ENCODE assay signal across 9 cellular contexts in genomic region chr10:6211341-6212265, GRCh38. TPM values are rescaled to one million over a fixed set of nuclear protein-coding genes. Genes with fewer than 3 reads are reported as not detected.
DNase-seq lines count a peak whose midpoint lies in the region; ATAC-seq and TF ChIP-seq lines count a peak whose summit lies in the region.
"Had no signal": no experiment of that assay in that cellular context is flagged by ENCODE, and none has a peak within 500 bp of the region (broad histone marks: within the 10 kb centered on the region; RNA-seq: fewer than 3 reads in every experiment).

No MANE protein-coding gene starts in this region.

- H3K9me3 ChIP-seq in fibroblast of lung (ENCODE audit: control insufficient read depth, insufficient read depth, low read depth, low read length) (no peaks in the 10 kb centered on the region), upper lobe of left lung (no peaks in the 10 kb centered on the region)

- POLR2A ChIA-PET in GM10248 (lab: Yijun Ruan, JAX) = interaction anchor here (0.8 kb wide), 1 partner anchor 9 kb away, joined by 3 read pairs; the partner anchor contains the start of gene PFKFB3

- no peak for TF ChIP-seq CTCF in fibroblast of lung (conservative IDR thresholded peaks at IDR 0.05 in 1 of 2, IDR thresholded peaks at IDR 0.05 in 1 of 2; ENCODE audit: low read depth in 1 of 2, low read length in 2 of 2)
- no peak for TF ChIP-seq CTCF in upper lobe of left lung (IDR thresholded peaks at IDR 0.05)
- TF ChIP-seq CTCF in GM10248 (IDR thresholded peaks at IDR 0.05; ENCODE audit: control extremely low read depth, extremely low read depth, low read depth, missing control alignments) = no peak

- no peak for TF ChIP-seq POLR2A in upper lobe of left lung (IDR thresholded peaks at IDR 0.05)

- peak overlapping the region; percentile 20 for H3K9ac ChIP-seq in fibroblast of lung (ENCODE audit: insufficient read depth, low read length)

- in situ Hi-C loops in ACHN (cut with HindIII; ENCODE audit: low pct_ligation_motif_present, low pct_unique_long_range_greater_than_20kb, low sequenced_read_pairs) = no loop called here

- no peak for TF ChIP-seq EP300 in upper lobe of left lung (IDR thresholded peaks at IDR 0.05)

- H3K4me3 ChIP-seq in fibroblast of lung (replicated peaks in 1 of 4; ENCODE audit: control extremely low read depth in 1 of 4, insufficient read depth in 1 of 4, low read depth in 3 of 4, low read length in 4 of 4) (peak overlapping the region in 1 of 4 experiments; percentile 14), upper lobe of left lung (no peak overlapping the region)

- H3K27me3 ChIP-seq in fibroblast of lung (ENCODE audit: control insufficient read depth, insufficient read depth, low read length) (no peaks in the 10 kb centered on the region), upper lobe of left lung (no peaks in the 10 kb centered on the region)

- H3K4me2 ChIP-seq in fibroblast of lung (ENCODE audit: extremely low read depth, insufficient read depth, low read length) = no peak overlapping the region

- CTCF ChIA-PET in GM10248 (lab: Yijun Ruan, JAX) = interaction anchor here (1.0 to 3.7 kb wide), 3 partner anchors 9 to 191 kb away, joined by 3 to 13 read pairs (median 6); partner anchors contain the start of gene PFKFB3

- H3K27ac ChIP-seq in fibroblast of lung (ENCODE audit: insufficient read depth, low read length) = peak overlapping the region; percentile 56
- peak overlapping the region; percentile 12 to 72 (median 40) for H3K27ac ChIP-seq in upper lobe of left lung
- H3K27ac ChIP-seq: 22Rv1 had no signal

- no peaks in the 10 kb centered on the region for H4K20me1 ChIP-seq in fibroblast of lung (ENCODE audit: control insufficient read depth, extremely low read depth, insufficient read depth, low read length)

- peak in 1 of 2 donors; percentile 71 for ATAC-seq in upper lobe of left lung (ENCODE audit: low FRiP score in 2 of 2)
- ATAC-seq in GM18498 (IDR thresholded peaks at IDR 0.05; ENCODE audit: unreplicated experiment) = no peak

- H2AFZ ChIP-seq in fibroblast of lung (ENCODE audit: low read length) = no peak overlapping the region

- WGBS in upper lobe of left lung, 2 donors = 75 to 87% methylated on average over 17 to 23 of the region's 24 CpGs

- DNase-seq in NCI-H2227 (lab: John Stamatoyannopoulos, UW; ENCODE audit: unreplicated experiment) = peak; percentile 9
- no peak for DNase-seq in NCI-H2227 treated with DMSO at 0.1 percent for 48 hours (lab: John Stamatoyannopoulos, UW)
- DNase-seq in fibroblast of lung (ENCODE audit: low read depth in 2 of 2) = peak; percentile 64 to 65
- DNase-seq in middle frontal gyrus (ENCODE audit: extremely low spot score, low spot score) = peak; percentile 49
- peak in 1 of 2 donors; percentile 85 for DNase-seq in upper lobe of left lung
- DNase-seq in GM10248 (ENCODE audit: extremely low spot score) = no peak
- no peak for DNase-seq in ACHN

- H3K79me2 ChIP-seq in fibroblast of lung (ENCODE audit: control insufficient read depth, insufficient read depth, low read length) = peaks cover 35% of the 10 kb centered on the region

- H3K36me3 ChIP-seq in fibroblast of lung (ENCODE audit: control insufficient read depth, insufficient read depth, low read length) (peaks cover 18% of the 10 kb centered on the region), upper lobe of left lung (peaks cover 32 to 38% (median 35%) of the 10 kb centered on the region in 4 donors)

- peaks cover 8% of the 10 kb centered on the region for H3K4me1 ChIP-seq in fibroblast of lung (ENCODE audit: control insufficient read depth, extremely low read depth, insufficient read depth, low read length)
- peaks cover 9 to 30% (median 13%) of the 10 kb centered on the region in 4 donors for H3K4me1 ChIP-seq in upper lobe of left lung

RNA-seq across cellular contexts. Expression of gene PFKFB3, which starts 8.9 kb away (rescaled TPM):
- total RNA-seq in fibroblast of lung = 22.9 and 25.8 TPM in 2 replicates
- polyA plus RNA-seq in fibroblast of lung = 14.2 and 15.5 TPM in 2 replicates
- 21.8 and 22.1 TPM in 2 replicates for polyA plus RNA-seq in fibroblast of lung (2012)
- 36.3 and 37.4 TPM in 2 replicates for polyA minus RNA-seq in fibroblast of lung (ENCODE audit: low replicate concordance)
- 100 to 1,000 TPM in 1 of 6 donors, 10 to 100 TPM in 5; 48.2 to 236 (median 83.5) TPM for total RNA-seq in upper lobe of left lung

Comparison
In these comparisons a context has a peak if more than half of its experiments do, and no peak if none do; other contexts are left out.
1. DNase-seq: peak in NCI-H2227 (single experiment), fibroblast of lung (2 of 2) and middle frontal gyrus (single experiment); none in NCI-H2227 treated with DMSO at 0.1 percent for 48 hours (single experiment), GM10248 (single experiment) and ACHN (single experiment).